Comparison of ENCODE assay signal across 15 cellular contexts in genomic region chr3:48624767-48625166, GRCh38. TPM values are rescaled to one million over a fixed set of nuclear protein-coding genes. Genes with fewer than 3 reads are reported as not detected.
DNase-seq lines count a peak whose midpoint lies in the region; ATAC-seq and TF ChIP-seq lines count a peak whose summit lies in the region.
"Had no signal": no experiment of that assay in that cellular context is flagged by ENCODE, and none has a peak within 500 bp of the region (broad histone marks: within the 10 kb centered on the region; RNA-seq: fewer than 3 reads in every experiment).

No MANE protein-coding gene starts in this region.

- no peak overlapping the region for H4K8ac ChIP-seq in neuronal stem cell (ENCODE audit: low read depth, low read length)

- no peak for DNase-seq in activated CD4-positive, alpha-beta T cell treated with anti-CD3 and anti-CD28 coated beads, Interleukin-2, amount 10 ng/mL, durations not matched to agents 24 days and 14 days
- no peak for DNase-seq in activated CD4-positive, alpha-beta T cell treated with anti-CD3 and anti-CD28 coated beads, Interleukin-2, amount 10 ng/mL, durations not matched to agents 7 days and 5 days
- DNase-seq in activated T-helper 1 cell treated with anti-CD3 and anti-CD28 coated beads, Interleukin-12 subunit alpha, Interleukin-12 subunit beta, Interleukin-2, Interleukin-4 antibody, amounts not matched to agents 30 ng/mL and 10 ng/mL and 1 ng/mL, durations not matched to agents 14 hours and 24 hours and 36 hours (ENCODE audit: low spot score): no peak
- DNase-seq in neuronal stem cell (ENCODE audit: low spot score) (no peak), NCI-H82 treated with DMSO at 0.1 percent for 48 hours (lab: John Stamatoyannopoulos, UW; ENCODE audit: unreplicated experiment) (no peak), HEK293T (ENCODE audit: extremely low spot score) (no peak)
- DNase-seq: Calu3, HCEC 1CT, NCI-H524 had no signal

- peaks cover 42 to 78% of the 10 kb centered on the region in 2 donors for H3K36me3 ChIP-seq in neuronal stem cell (replicated peaks in 1 of 2; ENCODE audit: control insufficient read depth in 2 of 2, insufficient read depth in 2 of 2, low read length in 2 of 2)

- intact Hi-C loops in activated CD4-positive, alpha-beta T cell treated with anti-CD3 and anti-CD28 coated beads, Interleukin-2, amount 10 ng/mL, durations not matched to agents 24 days and 14 days (cut with micrococcal nuclease): no loop called here
- intact Hi-C loops in activated T-helper 1 cell treated with anti-CD3 and anti-CD28 coated beads, Interleukin-12 subunit alpha, Interleukin-12 subunit beta, Interleukin-2, Interleukin-4 antibody, amounts not matched to agents 30 ng/mL and 10 ng/mL and 1 ng/mL, durations not matched to agents 14 hours and 24 hours and 36 hours (cut with micrococcal nuclease): no loop called here

- H3K9me3 Mint-ChIP-seq in activated CD4-positive, alpha-beta T cell treated with anti-CD3 and anti-CD28 coated beads, Interleukin-2, amount 10 ng/mL, durations not matched to agents 24 days and 14 days: no peaks in the 10 kb centered on the region
- no peaks in the 10 kb centered on the region for H3K9me3 Mint-ChIP-seq in activated CD4-positive, alpha-beta T cell treated with anti-CD3 and anti-CD28 coated beads, Interleukin-2, amount 10 ng/mL, durations not matched to agents 7 days and 5 days
- H3K9me3 Mint-ChIP-seq in activated T-helper 1 cell treated with anti-CD3 and anti-CD28 coated beads, Interleukin-12 subunit alpha, Interleukin-12 subunit beta, Interleukin-2, Interleukin-4 antibody, amounts not matched to agents 30 ng/mL and 10 ng/mL and 1 ng/mL, durations not matched to agents 14 hours and 24 hours and 36 hours: no peaks in the 10 kb centered on the region
- H3K9me3 Mint-ChIP-seq: IgD-negative memory B cell had no signal

- H3K36me3 Mint-ChIP-seq in activated CD4-positive, alpha-beta T cell treated with anti-CD3 and anti-CD28 coated beads, Interleukin-2, amount 10 ng/mL, durations not matched to agents 24 days and 14 days (ENCODE audit: low read depth): peaks cover 46% of the 10 kb centered on the region
- peaks cover 16% of the 10 kb centered on the region for H3K36me3 Mint-ChIP-seq in activated CD4-positive, alpha-beta T cell treated with anti-CD3 and anti-CD28 coated beads, Interleukin-2, amount 10 ng/mL, durations not matched to agents 7 days and 5 days (ENCODE audit: low read depth)
- H3K36me3 Mint-ChIP-seq in activated T-helper 1 cell treated with anti-CD3 and anti-CD28 coated beads, Interleukin-12 subunit alpha, Interleukin-12 subunit beta, Interleukin-2, Interleukin-4 antibody, amounts not matched to agents 30 ng/mL and 10 ng/mL and 1 ng/mL, durations not matched to agents 14 hours and 24 hours and 36 hours (ENCODE audit: low read depth): peaks cover 19% of the 10 kb centered on the region

- H3K79me1 ChIP-seq in neuronal stem cell (ENCODE audit: low read depth, low read length): peaks cover 2% of the 10 kb centered on the region

- no peaks in the 10 kb centered on the region for H3K9me3 ChIP-seq in neuronal stem cell (replicated peaks in 1 of 2; ENCODE audit: control insufficient read depth in 2 of 2, insufficient read depth in 1 of 2, low read depth in 1 of 2, low read length in 2 of 2)

- H3K4me2 ChIP-seq in neuronal stem cell (ENCODE audit: insufficient read depth, low read length, poor library complexity, severe bottlenecking): no peak overlapping the region

- H3K4me1 Mint-ChIP-seq in activated CD4-positive, alpha-beta T cell treated with anti-CD3 and anti-CD28 coated beads, Interleukin-2, amount 10 ng/mL, durations not matched to agents 24 days and 14 days: peaks cover 10% of the 10 kb centered on the region
- H3K4me1 Mint-ChIP-seq in activated CD4-positive, alpha-beta T cell treated with anti-CD3 and anti-CD28 coated beads, Interleukin-2, amount 10 ng/mL, durations not matched to agents 7 days and 5 days: peaks cover 15% of the 10 kb centered on the region
- peaks cover 13% of the 10 kb centered on the region for H3K4me1 Mint-ChIP-seq in activated T-helper 1 cell treated with anti-CD3 and anti-CD28 coated beads, Interleukin-12 subunit alpha, Interleukin-12 subunit beta, Interleukin-2, Interleukin-4 antibody, amounts not matched to agents 30 ng/mL and 10 ng/mL and 1 ng/mL, durations not matched to agents 14 hours and 24 hours and 36 hours (ENCODE audit: low read depth)
- H3K4me1 Mint-ChIP-seq: CD14-positive monocyte had no signal

- peak overlapping the region; percentile 13 for H3K18ac ChIP-seq in neuronal stem cell (ENCODE audit: low read length)

- H3K4me3 Mint-ChIP-seq in activated CD4-positive, alpha-beta T cell treated with anti-CD3 and anti-CD28 coated beads, Interleukin-2, amount 10 ng/mL, durations not matched to agents 24 days and 14 days: no peak overlapping the region
- H3K4me3 Mint-ChIP-seq in activated CD4-positive, alpha-beta T cell treated with anti-CD3 and anti-CD28 coated beads, Interleukin-2, amount 10 ng/mL, durations not matched to agents 7 days and 5 days: no peak overlapping the region
- H3K4me3 Mint-ChIP-seq in activated T-helper 1 cell treated with anti-CD3 and anti-CD28 coated beads, Interleukin-12 subunit alpha, Interleukin-12 subunit beta, Interleukin-2, Interleukin-4 antibody, amounts not matched to agents 30 ng/mL and 10 ng/mL and 1 ng/mL, durations not matched to agents 14 hours and 24 hours and 36 hours: no peak overlapping the region
- H3K4me3 Mint-ChIP-seq: CD14-positive monocyte, IgD-negative memory B cell had no signal

- no peak overlapping the region for H2BK15ac ChIP-seq in neuronal stem cell (ENCODE audit: low read length)

- no peak overlapping the region for H3K14ac ChIP-seq in neuronal stem cell (ENCODE audit: low read length)

- H3K4me1 ChIP-seq in neuronal stem cell (ENCODE audit: control insufficient read depth in 2 of 2, insufficient read depth in 1 of 2, low read depth in 1 of 2, low read length in 2 of 2): peaks cover 0 to 3% of the 10 kb centered on the region in 2 donors

- TF ChIP-seq CTCF in C4-2B (conservative IDR thresholded peaks at IDR 0.05): no peak

- no peaks in the 10 kb centered on the region for H3K27me3 Mint-ChIP-seq in activated CD4-positive, alpha-beta T cell treated with anti-CD3 and anti-CD28 coated beads, Interleukin-2, amount 10 ng/mL, durations not matched to agents 24 days and 14 days
- no peaks in the 10 kb centered on the region for H3K27me3 Mint-ChIP-seq in activated CD4-positive, alpha-beta T cell treated with anti-CD3 and anti-CD28 coated beads, Interleukin-2, amount 10 ng/mL, durations not matched to agents 7 days and 5 days
- H3K27me3 Mint-ChIP-seq in activated T-helper 1 cell treated with anti-CD3 and anti-CD28 coated beads, Interleukin-12 subunit alpha, Interleukin-12 subunit beta, Interleukin-2, Interleukin-4 antibody, amounts not matched to agents 30 ng/mL and 10 ng/mL and 1 ng/mL, durations not matched to agents 14 hours and 24 hours and 36 hours (ENCODE audit: insufficient read depth): no peaks in the 10 kb centered on the region
- H3K27me3 Mint-ChIP-seq: IgD-negative memory B cell had no signal

- ATAC-seq in HG02610 (IDR thresholded peaks at IDR 0.05; ENCODE audit: unreplicated experiment): no peak
- ATAC-seq: GM12878 had no signal

- CTCF ChIA-PET in activated CD4-positive, alpha-beta T cell treated with anti-CD3 and anti-CD28 coated beads, Interleukin-2, amount 10 ng/mL, durations not matched to agents 7 days and 5 days (lab: Charles Lee): interaction anchor here (1.0 to 5.5 kb wide), 3 partner anchors 10 to 33 kb away, joined by 3 to 40 read pairs (median 3); partner anchors contain the start of genes SLC26A6 and UQCRC1
- CTCF ChIA-PET in HEK293T (lab: Yijun Ruan, JAX): interaction anchor here (1.4 kb wide), 1 partner anchor 12 kb away, joined by 3 read pairs; no protein-coding TSS in a partner anchor

- peak overlapping the region in 1 of 2 donors; percentile 30 for H3K4me3 ChIP-seq in neuronal stem cell (ENCODE audit: low read length in 2 of 2)
- H3K4me3 ChIP-seq: GM12878 had no signal

- no peak overlapping the region for H2BK5ac ChIP-seq in neuronal stem cell (ENCODE audit: low read length)

- H2BK120ac ChIP-seq in neuronal stem cell (ENCODE audit: low read depth, low read length): no peak overlapping the region

- peak overlapping the region; percentile 81 for H3K23ac ChIP-seq in neuronal stem cell (ENCODE audit: low read depth, low read length, poor library complexity)

- no peak overlapping the region for H4K91ac ChIP-seq in neuronal stem cell (ENCODE audit: low read depth, low read length, poor library complexity)

- no peak overlapping the region for H3K4ac ChIP-seq in neuronal stem cell (ENCODE audit: low read length)

- WGBS in neuronal stem cell (ENCODE audit: extremely low coverage in 2 of 2, insufficient read length in 2 of 2, insufficient replicate concordance in 1 of 2), 2 donors: no CpG with 5 or more reads among the region's 10 CpGs

- H3K9ac ChIP-seq in neuronal stem cell (ENCODE audit: low read depth, low read length, poor library complexity): no peak overlapping the region

- no peak overlapping the region for H2AK5ac ChIP-seq in neuronal stem cell (ENCODE audit: low read depth, low read length)

- H2BK12ac ChIP-seq in neuronal stem cell (ENCODE audit: low read length): no peak overlapping the region

- H3K27me3 ChIP-seq in neuronal stem cell (ENCODE audit: control insufficient read depth in 3 of 3, insufficient read depth in 3 of 3, low read depth in 1 of 3, low read length in 3 of 3): no peaks in the 10 kb centered on the region

- H3K27ac ChIP-seq in C4-2B: peak overlapping the region; percentile 67
- H3K27ac ChIP-seq in neuronal stem cell (replicated peaks; ENCODE audit: low read length): no peak overlapping the region

- H3K27ac Mint-ChIP-seq in activated CD4-positive, alpha-beta T cell treated with anti-CD3 and anti-CD28 coated beads, Interleukin-2, amount 10 ng/mL, durations not matched to agents 24 days and 14 days: peak overlapping the region; percentile 36
- H3K27ac Mint-ChIP-seq in activated CD4-positive, alpha-beta T cell treated with anti-CD3 and anti-CD28 coated beads, Interleukin-2, amount 10 ng/mL, durations not matched to agents 7 days and 5 days: no peak overlapping the region
- H3K27ac Mint-ChIP-seq in activated T-helper 1 cell treated with anti-CD3 and anti-CD28 coated beads, Interleukin-12 subunit alpha, Interleukin-12 subunit beta, Interleukin-2, Interleukin-4 antibody, amounts not matched to agents 30 ng/mL and 10 ng/mL and 1 ng/mL, durations not matched to agents 14 hours and 24 hours and 36 hours: peak overlapping the region; percentile 41

- POLR2A ChIA-PET in activated CD4-positive, alpha-beta T cell treated with anti-CD3 and anti-CD28 coated beads, Interleukin-2, amount 10 ng/mL, durations not matched to agents 7 days and 5 days (lab: Charles Lee): interaction anchor here (0.8 kb wide), 1 partner anchor 15 kb away, joined by 3 read pairs; the partner anchor contains the start of gene UQCRC1
- POLR2A ChIA-PET in HEK293T (lab: Yijun Ruan, JAX): interaction anchor here (1.0 to 1.8 kb wide), 4 partner anchors 10 to 178 kb away, joined by 3 to 10 read pairs (median 4); partner anchors contain the start of genes ATRIP, SLC26A6 and UQCRC1

- no peak overlapping the region for H2AFZ ChIP-seq in neuronal stem cell (ENCODE audit: low read length)

RNA-seq across cellular contexts. Expression of gene TMEM89, which starts 3.2 kb away (rescaled TPM):
- total RNA-seq in activated CD4-positive, alpha-beta T cell treated with anti-CD3 and anti-CD28 coated beads, Interleukin-2, amount 10 ng/mL, durations not matched to agents 24 days and 14 days: 0.64 and 0.89 TPM in 2 replicates
- under 1 TPM; 0.32 to 0.33 TPM for total RNA-seq in activated CD4-positive, alpha-beta T cell treated with anti-CD3 and anti-CD28 coated beads, Interleukin-2, amount 10 ng/mL, durations not matched to agents 7 days and 5 days
- 1.6 TPM in 1 of 2 replicates, not detected in the other for total RNA-seq in activated T-helper 1 cell treated with anti-CD3 and anti-CD28 coated beads, Interleukin-12 subunit alpha, Interleukin-12 subunit beta, Interleukin-2, Interleukin-4 antibody, amounts not matched to agents 30 ng/mL and 10 ng/mL and 1 ng/mL, durations not matched to agents 14 hours and 24 hours and 36 hours
- 0.15 TPM for polyA plus RNA-seq in neuronal stem cell (2013, experiment 1 of 2)
- not detected for polyA plus RNA-seq in neuronal stem cell (2013, experiment 2 of 2)
- total RNA-seq: Calu3, GM12878, HT-29 had no signal
- polyA plus RNA-seq: CD14-positive monocyte, GM12878, IgD-negative memory B cell had no signal

RNA-seq across cellular contexts. Expression of gene SLC26A6, which starts 10.5 kb away (rescaled TPM):
- total RNA-seq in activated CD4-positive, alpha-beta T cell treated with anti-CD3 and anti-CD28 coated beads, Interleukin-2, amount 10 ng/mL, durations not matched to agents 24 days and 14 days: 57.2 and 58.2 TPM in 2 replicates
- 10 to 100 TPM; 41.3 to 45.7 TPM for total RNA-seq in activated CD4-positive, alpha-beta T cell treated with anti-CD3 and anti-CD28 coated beads, Interleukin-2, amount 10 ng/mL, durations not matched to agents 7 days and 5 days
- total RNA-seq in activated T-helper 1 cell treated with anti-CD3 and anti-CD28 coated beads, Interleukin-12 subunit alpha, Interleukin-12 subunit beta, Interleukin-2, Interleukin-4 antibody, amounts not matched to agents 30 ng/mL and 10 ng/mL and 1 ng/mL, durations not matched to agents 14 hours and 24 hours and 36 hours: 46.3 and 52.8 TPM in 2 replicates
- 30.0 TPM for polyA plus RNA-seq in neuronal stem cell (2013, experiment 1 of 2)
- 29.9 TPM for polyA plus RNA-seq in neuronal stem cell (2013, experiment 2 of 2)

RNA-seq across cellular contexts. Expression of gene UQCRC1, which starts 15.3 kb away (rescaled TPM):
- 224 and 235 TPM in 2 replicates for total RNA-seq in activated CD4-positive, alpha-beta T cell treated with anti-CD3 and anti-CD28 coated beads, Interleukin-2, amount 10 ng/mL, durations not matched to agents 24 days and 14 days
- 100 to 1,000 TPM; 150 to 157 TPM for total RNA-seq in activated CD4-positive, alpha-beta T cell treated with anti-CD3 and anti-CD28 coated beads, Interleukin-2, amount 10 ng/mL, durations not matched to agents 7 days and 5 days
- 191 and 193 TPM in 2 replicates for total RNA-seq in activated T-helper 1 cell treated with anti-CD3 and anti-CD28 coated beads, Interleukin-12 subunit alpha, Interleukin-12 subunit beta, Interleukin-2, Interleukin-4 antibody, amounts not matched to agents 30 ng/mL and 10 ng/mL and 1 ng/mL, durations not matched to agents 14 hours and 24 hours and 36 hours
- 137 TPM for polyA plus RNA-seq in neuronal stem cell (2013, experiment 1 of 2)
- 134 TPM for polyA plus RNA-seq in neuronal stem cell (2013, experiment 2 of 2)

RNA-seq across cellular contexts. Expression of gene COL7A1, which starts 29.6 kb away (rescaled TPM):
- total RNA-seq in activated CD4-positive, alpha-beta T cell treated with anti-CD3 and anti-CD28 coated beads, Interleukin-2, amount 10 ng/mL, durations not matched to agents 24 days and 14 days: 0.56 and 0.62 TPM in 2 replicates
- total RNA-seq in activated CD4-positive, alpha-beta T cell treated with anti-CD3 and anti-CD28 coated beads, Interleukin-2, amount 10 ng/mL, durations not matched to agents 7 days and 5 days: 1 to 10 TPM in 1 of 2 experiments, under 1 TPM in 1; 0.52 to 1.3 TPM
- total RNA-seq in activated T-helper 1 cell treated with anti-CD3 and anti-CD28 coated beads, Interleukin-12 subunit alpha, Interleukin-12 subunit beta, Interleukin-2, Interleukin-4 antibody, amounts not matched to agents 30 ng/mL and 10 ng/mL and 1 ng/mL, durations not matched to agents 14 hours and 24 hours and 36 hours: 0.39 and 0.83 TPM in 2 replicates
- 8.2 TPM for polyA plus RNA-seq in neuronal stem cell (2013, experiment 1 of 2)
- polyA plus RNA-seq in neuronal stem cell (2013, experiment 2 of 2): 7.8 TPM
- polyA plus RNA-seq: IgD-negative memory B cell had no signal

RNA-seq across cellular contexts. Expression of gene CELSR3, which starts 37.9 kb away (rescaled TPM):
- 14.5 and 15.2 TPM in 2 replicates for total RNA-seq in activated CD4-positive, alpha-beta T cell treated with anti-CD3 and anti-CD28 coated beads, Interleukin-2, amount 10 ng/mL, durations not matched to agents 24 days and 14 days
- 1 to 10 TPM; 7.9 to 8.6 TPM for total RNA-seq in activated CD4-positive, alpha-beta T cell treated with anti-CD3 and anti-CD28 coated beads, Interleukin-2, amount 10 ng/mL, durations not matched to agents 7 days and 5 days
- 11.6 and 11.7 TPM in 2 replicates for total RNA-seq in activated T-helper 1 cell treated with anti-CD3 and anti-CD28 coated beads, Interleukin-12 subunit alpha, Interleukin-12 subunit beta, Interleukin-2, Interleukin-4 antibody, amounts not matched to agents 30 ng/mL and 10 ng/mL and 1 ng/mL, durations not matched to agents 14 hours and 24 hours and 36 hours
- 8.4 TPM for polyA plus RNA-seq in neuronal stem cell (2013, experiment 1 of 2)
- polyA plus RNA-seq in neuronal stem cell (2013, experiment 2 of 2): 8.5 TPM
- polyA plus RNA-seq: CD14-positive monocyte had no signal
